Comparison of ENCODE assay signal across 34 cellular contexts in the genomic region with DNA sequence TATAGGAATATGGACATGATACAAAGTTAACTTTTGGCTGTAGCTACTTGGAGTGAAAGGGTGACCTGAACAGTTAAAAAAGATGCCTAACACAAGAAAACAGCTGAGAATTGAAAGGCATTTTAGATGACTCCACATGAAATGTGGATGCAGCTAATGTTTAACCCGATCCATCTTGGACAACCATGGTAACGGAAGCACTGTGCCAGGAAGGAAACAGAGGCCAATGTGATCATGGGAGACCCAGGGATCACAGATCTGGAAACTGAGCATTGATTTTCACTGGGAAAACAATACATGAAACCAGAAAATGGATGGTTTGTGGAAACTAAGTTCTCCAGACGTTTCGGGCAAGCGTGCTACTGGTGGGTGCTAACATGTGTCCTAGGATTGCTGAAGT.
"Had no signal": no experiment of that assay in that cellular context is flagged by ENCODE, and none has a peak within 500 bp of the region (broad histone marks: within the 10 kb centered on the region; RNA-seq: fewer than 3 reads in every experiment).

No MANE protein-coding gene starts in this region.

- DNase-seq: Karpas-422, Kasumi-1, MG63, MM.1S, MV-4-11, NCI-H1048, NCI-H1092, NCI-H1092 treated with DMSO at 0.1 percent for 48 hours, NCI-H1105, NCI-H1105 treated with DMSO at 0.1 percent for 48 hours, NCI-H1417, NCI-H1417 treated with DMSO at 0.1 percent for 48 hours, NCI-H1436, NCI-H1436 treated with DMSO at 0.1 percent for 48 hours, NCI-H146, NCI-H1694, NCI-H1694 treated with DMSO at 0.1 percent for 48 hours, NCI-H187, NCI-H187 treated with DMSO at 0.1 percent for 48 hours, NCI-H1930, NCI-H2029, NCI-H2029 treated with DMSO at 0.1 percent for 48 hours, NCI-H2081, NCI-H2081 treated with DMSO at 0.1 percent for 48 hours, NCI-H2107, NCI-H2171, NCI-H2171 treated with DMSO at 0.1 percent for 48 hours, NCI-H2227 treated with DMSO at 0.1 percent for 48 hours, NCI-H226, NCI-H345, NCI-H446, NCI-H446 treated with DMSO at 0.1 percent for 48 hours, NCI-H510A, NCI-H510A treated with DMSO at 0.1 percent for 48 hours had no signal
